ENCODE assay signal across 1 cellular context in genomic region chr11:1792461-1792860, GRCh38.
TF ChIP-seq lines count a peak whose summit lies in the region.

No MANE protein-coding gene starts in this region.

TF ChIP-seq in GM23338, 12 proteins besides CTCF, POLR2A, EP300 and RAD21 (continued from another document):
- no peak for TF ChIP-seq REST (IDR thresholded peaks at IDR 0.05; ENCODE audit: unreplicated experiment)
- TF ChIP-seq NANOG (IDR thresholded peaks at IDR 0.05; ENCODE audit: borderline replicate concordance), result no peak
- TF ChIP-seq EZH2 (IDR thresholded peaks at IDR 0.05; ENCODE audit: low read depth, unreplicated experiment), result no peak
- no peak for TF ChIP-seq CREB1 (CRISPR knock-in tag; IDR thresholded peaks at IDR 0.05; ENCODE audit: low read depth)
- no peak for TF ChIP-seq STAT1 (IDR thresholded peaks at IDR 0.05; ENCODE audit: unreplicated experiment)
TF ChIP-seq in GM23338: peak in this region for 0.
